8 cellular contexts compared by ENCODE assay signal in the genomic region with DNA sequence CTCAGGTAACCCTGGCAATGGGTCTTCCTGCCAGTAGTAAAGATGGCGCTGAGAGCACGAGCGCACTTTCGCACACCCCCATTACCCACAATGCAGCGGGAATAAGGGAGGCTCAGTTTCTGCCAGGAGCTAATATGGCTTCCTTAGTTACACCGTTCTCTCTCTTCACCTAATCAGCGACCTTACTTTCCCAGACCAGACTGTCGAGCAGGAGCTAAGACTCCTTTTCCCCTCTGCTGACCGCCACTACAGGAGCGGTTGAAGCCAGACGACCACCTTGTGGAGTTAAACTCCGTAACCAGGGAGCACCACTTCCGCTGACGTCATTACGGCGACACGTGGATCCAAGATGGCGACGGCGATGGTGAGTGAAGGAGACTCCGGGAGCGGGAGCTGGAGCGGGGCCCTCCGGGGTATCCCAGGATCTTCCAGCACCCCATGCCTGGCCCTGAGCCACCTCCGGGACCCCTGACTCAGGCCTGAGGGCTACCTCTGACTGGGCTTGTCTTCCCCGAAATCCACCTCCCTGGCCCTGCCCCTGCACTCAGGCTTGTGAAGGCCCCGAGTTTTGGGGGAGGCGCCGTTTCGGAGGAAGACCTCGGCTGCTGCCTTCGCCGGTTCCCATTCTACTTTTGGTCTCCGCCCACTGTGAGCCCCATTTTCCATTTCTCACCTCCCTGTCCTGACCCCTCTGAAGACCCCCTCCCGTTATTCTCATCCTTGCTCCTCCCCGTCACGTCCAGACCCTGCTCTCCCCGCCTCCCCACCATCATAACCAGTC. TPM values are rescaled to one million over a fixed set of nuclear protein-coding genes. Genes with fewer than 3 reads are reported as not detected.
DNase-seq lines count a peak whose midpoint lies in the region; ATAC-seq and TF ChIP-seq lines count a peak whose summit lies in the region.

A gene with protein sequence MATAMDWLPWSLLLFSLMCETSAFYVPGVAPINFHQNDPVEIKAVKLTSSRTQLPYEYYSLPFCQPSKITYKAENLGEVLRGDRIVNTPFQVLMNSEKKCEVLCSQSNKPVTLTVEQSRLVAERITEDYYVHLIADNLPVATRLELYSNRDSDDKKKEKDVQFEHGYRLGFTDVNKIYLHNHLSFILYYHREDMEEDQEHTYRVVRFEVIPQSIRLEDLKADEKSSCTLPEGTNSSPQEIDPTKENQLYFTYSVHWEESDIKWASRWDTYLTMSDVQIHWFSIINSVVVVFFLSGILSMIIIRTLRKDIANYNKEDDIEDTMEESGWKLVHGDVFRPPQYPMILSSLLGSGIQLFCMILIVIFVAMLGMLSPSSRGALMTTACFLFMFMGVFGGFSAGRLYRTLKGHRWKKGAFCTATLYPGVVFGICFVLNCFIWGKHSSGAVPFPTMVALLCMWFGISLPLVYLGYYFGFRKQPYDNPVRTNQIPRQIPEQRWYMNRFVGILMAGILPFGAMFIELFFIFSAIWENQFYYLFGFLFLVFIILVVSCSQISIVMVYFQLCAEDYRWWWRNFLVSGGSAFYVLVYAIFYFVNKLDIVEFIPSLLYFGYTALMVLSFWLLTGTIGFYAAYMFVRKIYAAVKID (plus strand): TSS at position 323 of the 781 bp plus-strand sequence. CDS start 27 bp downstream, at position 350.

- H3K27ac ChIP-seq in left lung: peak within 1 kb of the TSS; percentile 97 to 98

- DNase-seq in C1 segment of cervical spinal cord (lab: John Stamatoyannopoulos, UW) (peak; percentile 62 to 97 (median 92)), NCI-H748 treated with DMSO at 0.1 percent for 48 hours (lab: John Stamatoyannopoulos, UW) (peak; percentile 88), dermis blood vessel endothelial cell (peak; percentile 96), left lung (peak; percentile 90 to 92)
- DNase-seq in activated CD4-positive, alpha-beta T cell treated with anti-CD3 and anti-CD28 coated beads, Interleukin-2, amount 50 U/mL, for 4 hours: peak; percentile 86 to 87
- peak; percentile 88 to 89 for DNase-seq in stimulated activated CD4-positive, alpha-beta T cell treated with anti-CD3 and anti-CD28 coated beads, Interleukin-2, amount 100 ng/mL, for 48 hours

- TF ChIP-seq CTCF in left lung (IDR thresholded peaks at IDR 0.05): no peak

- peaks cover 10 to 47% of the 10 kb centered on the region in 2 donors for H3K4me1 ChIP-seq in left lung

- H3K27me3 ChIP-seq in left lung: no peaks in the 10 kb centered on the region

- H3K9me3 ChIP-seq in left lung: no peaks in the 10 kb centered on the region

- intact Hi-C loops in left lung (cut with DNase I): no loop called here

- H3K4me3 ChIP-seq in left lung: peak within 1 kb of the TSS; percentile 63 to 95

- ATAC-seq in GM19372 (IDR thresholded peaks at IDR 0.05; ENCODE audit: low read depth, unreplicated experiment) (peak; percentile 81), HG03558 (IDR thresholded peaks at IDR 0.05; ENCODE audit: extremely low read depth, unreplicated experiment) (peak; percentile 44), left lung (peak; percentile 94)

- no peaks in the 10 kb centered on the region for H3K36me3 ChIP-seq in left lung

RNA-seq across cellular contexts. Expression of the gene that starts here (rescaled TPM):
- total RNA-seq in dermis blood vessel endothelial cell (33.5 and 41.3 TPM in 2 replicates), left lung (10 to 100 TPM; 56.2 to 59.1 TPM)

Comparison
In these comparisons a context has a peak if more than half of its experiments do, and no peak if none do; other contexts are left out.
1. Peak in every context shown above with its lines: DNase-seq, ATAC-seq, H3K4me3 ChIP-seq and H3K27ac ChIP-seq.
2. ATAC-seq: peak in every context shown above with its lines; median percentile 94 in left lung; 81 in GM19372; 44 in HG03558.